In the genomic region with DNA sequence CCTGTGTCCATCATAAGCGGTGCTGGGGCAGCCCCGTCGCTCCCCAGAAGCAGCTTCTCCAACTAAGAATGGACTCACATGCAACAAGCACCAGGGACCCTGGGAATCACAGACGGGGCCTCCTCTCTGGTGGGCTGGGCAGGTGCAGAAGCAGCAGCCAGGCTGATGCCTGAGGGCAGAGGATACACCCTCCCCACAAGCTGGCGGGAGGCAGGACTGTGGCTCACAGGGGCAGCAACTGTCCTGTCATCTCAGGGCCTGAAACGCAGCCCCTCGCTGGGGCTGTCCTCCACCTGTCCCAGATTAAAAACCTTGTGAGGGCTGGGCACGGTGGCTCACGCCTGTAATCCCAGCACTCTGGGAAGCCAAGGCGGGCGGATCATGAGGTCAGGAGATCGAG, we compare ENCODE assay signal across 2 cellular contexts.
TF ChIP-seq lines count a peak whose summit lies in the region.

No MANE protein-coding gene starts in this region.

TF ChIP-seq in HEK293, 187 proteins besides CTCF, POLR2A, EP300 and RAD21:
- TF ChIP-seq SP2 (tag by site-specific recombination; IDR thresholded peaks at IDR 0.05) (0 out of 2 replicates have a peak, but pooled peaks have one; percentile 9), ZNF404 (tag by site-specific recombination; IDR thresholded peaks at IDR 0.05) (no peak), ZNF335 (tag by site-specific recombination; conservative IDR thresholded peaks at IDR 0.05) (0 out of 2 replicates have a peak, but pooled peaks have one; percentile 22)

TF ChIP-seq in H1, 55 proteins besides CTCF, POLR2A, EP300 and RAD21:
- TF ChIP-seq GTF2F1 (IDR thresholded peaks at IDR 0.05; ENCODE audit: borderline replicate concordance, low read depth, low read length) (no peak), CREB1 (IDR thresholded peaks at IDR 0.05) (no peak), ZNF274 (IDR thresholded peaks at IDR 0.05; ENCODE audit: borderline replicate concordance, extremely low read depth, low read length) (no peak), CTBP2 (IDR thresholded peaks at IDR 0.05; ENCODE audit: borderline replicate concordance, insufficient read depth, insufficient read length, low read length) (no peak), SIRT6 (IDR thresholded peaks at IDR 0.05; ENCODE audit: low read length) (no peak), TAF7 (optimal IDR thresholded peaks at IDR 0.05; ENCODE audit: borderline replicate concordance, low read depth, low read length) (no peak), KDM4A (IDR thresholded peaks at IDR 0.05; ENCODE audit: low read depth, low read length, severe bottlenecking) (no peak), SP2 (IDR thresholded peaks at IDR 0.05; ENCODE audit: low read length) (no peak)
